Comparison of ENCODE assay signal across 8 cellular contexts in genomic region chr20:1893721-1894470, GRCh38. TPM values are rescaled to one million over a fixed set of nuclear protein-coding genes. Genes with fewer than 3 reads are reported as not detected.
DNase-seq lines count a peak whose midpoint lies in the region; ATAC-seq and TF ChIP-seq lines count a peak whose summit lies in the region.

No MANE protein-coding gene starts in this region.

- CTCF ChIA-PET in MCF 10A (lab: Yijun Ruan, JAX): no interaction called here

- BruUV-seq in MCF 10A (replicated peaks; lab: Mats Ljungman, UMichigan): no TSS peak

- no peak for TF ChIP-seq POLR2A in lower leg skin (IDR thresholded peaks at IDR 0.05)

- POLR2A ChIA-PET in MCF 10A (lab: Yijun Ruan, JAX): interaction anchor here (0.7 to 1.3 kb wide), 5 partner anchors 41 to 72 kb away, joined by 3 read pairs; no protein-coding TSS in a partner anchor

- H3K27me3 ChIP-seq in thoracic aorta (replicated peaks; ENCODE audit: insufficient read depth): no peaks in the 10 kb centered on the region

- WGBS in lower leg skin, 2 donors: 16 to 22% methylated on average over 35 to 53 of the region's 54 CpGs

- TF ChIP-seq CTCF in MCF 10A (IDR thresholded peaks at IDR 0.05; ENCODE audit: unreplicated experiment) (no peak), lower leg skin (IDR thresholded peaks at IDR 0.05) (no peak), thoracic aorta (IDR thresholded peaks at IDR 0.05) (no peak)

- peak overlapping the region; percentile 52 for H3K4me3 ChIP-seq in lower leg skin (ENCODE audit: low read depth, poor library complexity, severe bottlenecking)
- peak overlapping the region; percentile 96 for H3K4me3 ChIP-seq in thoracic aorta

- H3K27ac ChIP-seq in thoracic aorta: peak overlapping the region; percentile 94

- H3K27ac Mint-ChIP-seq in MCF 10A (ENCODE audit: low read depth, unreplicated experiment): peak overlapping the region; percentile 26

- H3K4me1 Mint-ChIP-seq in MCF 10A (ENCODE audit: insufficient read depth, unreplicated experiment): peaks cover 37% of the 10 kb centered on the region

- H3K4me1 ChIP-seq in thoracic aorta (ENCODE audit: control insufficient read depth in 1 of 2, low read depth in 2 of 2): peaks cover 25 to 63% of the 10 kb centered on the region in 2 donors

- H3K36me3 Mint-ChIP-seq in MCF 10A (ENCODE audit: insufficient read depth, unreplicated experiment): peaks cover 13% of the 10 kb centered on the region

- H3K9me3 Mint-ChIP-seq in MCF 10A (ENCODE audit: unreplicated experiment): no peaks in the 10 kb centered on the region

- ATAC-seq in thoracic aorta (ENCODE audit: insufficient number of reproducible peaks, low FRiP score, low read depth) (no peak), GM19328 (IDR thresholded peaks at IDR 0.05; ENCODE audit: unreplicated experiment) (no peak)

- no peaks in the 10 kb centered on the region for H3K27me3 Mint-ChIP-seq in MCF 10A (ENCODE audit: insufficient read depth, unreplicated experiment)

- no peaks in the 10 kb centered on the region for H3K36me3 ChIP-seq in thoracic aorta

- intact Hi-C loops in MCF 10A (cut with micrococcal nuclease) (loop anchor here (2.0 to 10.0 kb wide), 4 partner anchors 41 to 281 kb away; no protein-coding TSS in a partner anchor), lower leg skin (cut with DNase I; ENCODE audit: low total_unique reads) (no loop called here)

- H3K9me3 ChIP-seq in thoracic aorta: no peaks in the 10 kb centered on the region

- H3K4me3 Mint-ChIP-seq in MCF 10A (ENCODE audit: unreplicated experiment): peak overlapping the region; percentile 79

- DNase-seq in NCI-H2227 treated with DMSO at 0.1 percent for 48 hours (lab: John Stamatoyannopoulos, UW) (peak; percentile 11), NCI-H2227 (lab: John Stamatoyannopoulos, UW; ENCODE audit: unreplicated experiment) (no peak), MCF 10A (ENCODE audit: unreplicated experiment) (no peak), lower leg skin (ENCODE audit: low spot score in 2 of 2) (peak; percentile 55 to 94), thoracic aorta (ENCODE audit: low spot score) (no peak), NCI-H2107 treated with DMSO at 0.1 percent for 48 hours (lab: John Stamatoyannopoulos, UW; ENCODE audit: unreplicated experiment) (no peak), ureter (ENCODE audit: low spot score) (no peak)

RNA-seq across cellular contexts. Expression of gene SIRPA, which starts 1.3 kb away (rescaled TPM):
- total RNA-seq in MCF 10A (2022) (18.0 and 23.6 TPM in 2 replicates), lower leg skin (10 to 100 TPM; 29.3 to 55.0 (median 44.1) TPM), thoracic aorta (10 to 100 TPM; 29.5 to 62.9 TPM), ureter (14.5 TPM)

Comparison
In these comparisons a context has a peak if more than half of its experiments do, and no peak if none do; other contexts are left out.
1. DNase-seq: peak in NCI-H2227 treated with DMSO at 0.1 percent for 48 hours (single experiment) and lower leg skin (2 of 2); none in NCI-H2227 (single experiment), MCF 10A (single experiment), thoracic aorta (single experiment), NCI-H2107 treated with DMSO at 0.1 percent for 48 hours (single experiment) and ureter (single experiment).